Comparison of ENCODE assay signal across 8 cellular contexts in the genomic region with DNA sequence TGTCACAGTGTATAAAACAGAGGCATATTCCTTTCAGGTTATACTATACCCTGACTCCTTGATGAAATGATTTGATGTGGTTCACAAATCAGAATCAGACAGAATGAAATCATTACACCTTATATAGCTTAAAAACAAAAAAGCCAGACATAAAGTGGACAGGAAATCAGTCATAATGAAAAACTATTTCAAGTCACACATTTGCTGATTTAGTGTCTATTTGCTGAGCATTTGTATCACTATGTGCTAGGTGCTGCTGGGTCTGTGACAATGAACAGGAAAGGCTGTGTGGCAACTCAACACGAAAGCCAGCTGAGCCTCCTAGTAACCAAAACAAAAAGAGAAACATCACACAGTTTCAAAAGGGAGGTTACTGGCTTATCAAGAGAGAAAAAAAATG.
A peak's percentile ranks its signal among the peaks of the same experiment; 100 is the strongest.
DNase-seq lines count a peak whose midpoint lies in the region; ATAC-seq, FAIRE-seq and TF ChIP-seq lines count a peak whose summit lies in the region.

No MANE protein-coding gene starts in this region.

- ATAC-seq in GM19328 (IDR thresholded peaks at IDR 0.05; ENCODE audit: unreplicated experiment) (peak; percentile 87), HG03175 (IDR thresholded peaks at IDR 0.05; ENCODE audit: unreplicated experiment) (peak; percentile 78)
- ATAC-seq in activated T-cell treated with anti-CD3 and anti-CD28 coated beads, Interleukin-2, amount 50 U/mL, for 72 hours (replicated peaks in 1 of 2), result peak; percentile 92 to 96

- FAIRE-seq in urothelium cell line (lab: Jason Lieb, UNC), result no peak

- H3K4me3 ChIP-seq in muscle layer of duodenum (ENCODE audit: low read depth in 1 of 2, low read length in 2 of 2), result no peak overlapping the region

- peaks cover 7% of the 10 kb centered on the region for H3K4me1 Mint-ChIP-seq in activated T-cell treated with anti-CD3 and anti-CD28 coated beads, Interleukin-2, amount 50 U/mL, for 72 hours (ENCODE audit: low read depth)
- H3K4me1 Mint-ChIP-seq in progenitor cell of endocrine pancreas (ENCODE audit: low read depth), result peaks cover 36% of the 10 kb centered on the region

- no peaks in the 10 kb centered on the region for H3K9me3 ChIP-seq in muscle layer of duodenum (ENCODE audit: control insufficient read depth in 1 of 2, low read length in 2 of 2)

- H3K4me3 Mint-ChIP-seq in activated T-cell treated with anti-CD3 and anti-CD28 coated beads, Interleukin-2, amount 50 U/mL, for 72 hours, result peak overlapping the region in 1 of 2 donors; percentile 27
- no peak overlapping the region for H3K4me3 Mint-ChIP-seq in progenitor cell of endocrine pancreas (ENCODE audit: low read depth)

- DNase-seq in COLO668 (lab: John Stamatoyannopoulos, UW; ENCODE audit: unreplicated experiment), result peak; percentile 36
- DNase-seq in activated T-cell treated with anti-CD3 and anti-CD28 coated beads, Interleukin-2, amount 50 U/mL, for 72 hours, result peak; percentile 15 to 36
- no peak for DNase-seq in urothelium cell line (ENCODE audit: low spot score)
- no peak for DNase-seq in progenitor cell of endocrine pancreas (ENCODE audit: low spot score, unreplicated experiment)
- no peak for DNase-seq in NCI-H524 (lab: John Stamatoyannopoulos, UW)

- no peak for TF ChIP-seq CTCF in progenitor cell of endocrine pancreas (IDR thresholded peaks at IDR 0.05; ENCODE audit: unreplicated experiment)

- peak overlapping the region; percentile 37 for H3K27ac ChIP-seq in muscle layer of duodenum (ENCODE audit: low read length)

- H3K27me3 ChIP-seq in muscle layer of duodenum (ENCODE audit: low read depth, low read length), result no peaks in the 10 kb centered on the region

- H3K9me3 Mint-ChIP-seq in activated T-cell treated with anti-CD3 and anti-CD28 coated beads, Interleukin-2, amount 50 U/mL, for 72 hours, result no peaks in the 10 kb centered on the region
- H3K9me3 Mint-ChIP-seq in progenitor cell of endocrine pancreas (ENCODE audit: low read depth), result no peaks in the 10 kb centered on the region

- H3K27ac Mint-ChIP-seq in activated T-cell treated with anti-CD3 and anti-CD28 coated beads, Interleukin-2, amount 50 U/mL, for 72 hours, result peak overlapping the region; percentile 55
- H3K27ac Mint-ChIP-seq in progenitor cell of endocrine pancreas, result no peak overlapping the region

- peaks cover 0 to 10% of the 10 kb centered on the region in 2 donors for H3K4me1 ChIP-seq in muscle layer of duodenum (ENCODE audit: control insufficient read depth in 1 of 2, insufficient read depth in 2 of 2, low read length in 2 of 2)

- H3K36me3 ChIP-seq in muscle layer of duodenum (ENCODE audit: control insufficient read depth in 1 of 2, insufficient read depth in 2 of 2, low read length in 2 of 2), result no peaks in the 10 kb centered on the region

- peaks cover 0 to 4% of the 10 kb centered on the region in 2 donors for H3K36me3 Mint-ChIP-seq in activated T-cell treated with anti-CD3 and anti-CD28 coated beads, Interleukin-2, amount 50 U/mL, for 72 hours (ENCODE audit: insufficient read depth in 2 of 2)
- H3K36me3 Mint-ChIP-seq in progenitor cell of endocrine pancreas (ENCODE audit: insufficient read depth), result no peaks in the 10 kb centered on the region

- peaks cover 22% of the 10 kb centered on the region for H3K27me3 Mint-ChIP-seq in activated T-cell treated with anti-CD3 and anti-CD28 coated beads, Interleukin-2, amount 50 U/mL, for 72 hours (ENCODE audit: low read depth)
- no peaks in the 10 kb centered on the region for H3K27me3 Mint-ChIP-seq in progenitor cell of endocrine pancreas

Comparison
In these comparisons a context has a peak if more than half of its experiments do, and no peak if none do; other contexts are left out.
1. DNase-seq: peak in COLO668 (single experiment) and activated T-cell treated with anti-CD3 and anti-CD28 coated beads, Interleukin-2, amount 50 U/mL, for 72 hours (2 of 2); none in urothelium cell line (single experiment), progenitor cell of endocrine pancreas (single experiment) and NCI-H524 (0 of 2).
2. Peak in every context shown above with its lines, with median percentiles within 50 percentile points of each other: ATAC-seq.